ENCODE assay signal across 8 cellular contexts in the genomic region with DNA sequence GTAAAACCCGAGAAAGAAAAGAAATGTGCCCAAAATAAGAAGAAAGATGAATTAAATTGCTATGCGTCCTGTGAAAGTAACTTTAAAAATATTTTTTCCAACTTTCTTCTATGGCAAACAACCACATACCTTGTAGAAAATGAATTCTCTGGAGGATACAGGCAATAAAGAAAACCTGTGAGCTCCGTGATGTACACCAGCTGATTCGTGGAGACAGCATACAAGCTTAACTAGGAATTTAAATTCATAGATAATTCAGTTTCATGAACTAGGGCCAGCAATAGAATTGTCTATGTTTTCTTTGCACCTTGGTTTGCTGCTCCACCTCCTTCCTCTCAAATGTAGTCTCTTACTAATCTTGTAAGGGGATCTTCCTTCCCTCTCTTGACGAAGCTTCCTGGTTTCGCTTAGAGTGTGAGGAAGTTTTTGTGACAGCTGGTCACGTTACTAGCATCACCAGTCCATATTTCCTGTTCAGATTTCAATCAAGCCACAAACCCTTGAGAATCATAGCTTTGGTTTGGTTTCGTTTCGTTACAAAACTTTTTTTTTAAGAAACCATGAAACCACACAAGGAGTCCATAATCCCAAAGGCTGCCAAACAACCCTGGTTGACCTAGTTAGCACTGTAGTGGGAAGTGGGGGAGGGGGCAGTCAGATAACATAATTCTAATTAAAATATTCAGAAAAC. TPM values are rescaled to one million over a fixed set of nuclear protein-coding genes. Genes with fewer than 3 reads are reported as not detected.
DNase-seq lines count a peak whose midpoint lies in the region; ATAC-seq and TF ChIP-seq lines count a peak whose summit lies in the region.

No MANE protein-coding gene starts in this region.

- H3K9me3 Mint-ChIP-seq in activated naive CD4-positive, alpha-beta T cell treated with anti-CD3 and anti-CD28 coated beads, Interleukin-2, amount 50 U/mL, for 72 hours, result peaks cover 6% of the 10 kb centered on the region in 2 donors

- H2AK5ac ChIP-seq in mesendoderm (ENCODE audit: low read length), result no peak overlapping the region

- H2BK5ac ChIP-seq in mesendoderm (ENCODE audit: low read length), result peak overlapping the region; percentile 17

- H3K79me1 ChIP-seq in mesendoderm (ENCODE audit: low read length), result no peaks in the 10 kb centered on the region

- no peaks in the 10 kb centered on the region for H3K79me2 ChIP-seq in mesendoderm (ENCODE audit: control insufficient read depth, insufficient read depth, low read length)

- no peak overlapping the region for H3K27ac ChIP-seq in mesendoderm (ENCODE audit: low read depth, low read length)

- no peak overlapping the region for H3K23ac ChIP-seq in mesendoderm (ENCODE audit: low read length)

- WGBS in mesendoderm (ENCODE audit: extremely low coverage, insufficient coverage, low lambda C conversion rate), result no CpG with 5 or more reads among the region's 9 CpGs

- no peak overlapping the region for H3K18ac ChIP-seq in mesendoderm (ENCODE audit: low read length)

- no peaks in the 10 kb centered on the region for H3K27me3 ChIP-seq in mesendoderm (ENCODE audit: insufficient read depth, low read length, poor library complexity)

- H2BK120ac ChIP-seq in mesendoderm (ENCODE audit: low read depth, low read length), result no peak overlapping the region

- no peak overlapping the region for H3K4ac ChIP-seq in mesendoderm (ENCODE audit: low read depth, low read length)

- H3K27ac Mint-ChIP-seq in activated naive CD4-positive, alpha-beta T cell treated with anti-CD3 and anti-CD28 coated beads, Interleukin-2, amount 50 U/mL, for 72 hours, result no peak overlapping the region

- peak overlapping the region; percentile 37 for H3K56ac ChIP-seq in mesendoderm (ENCODE audit: low read length)

- in situ Hi-C loops in GM13976 (cut with MboI; ENCODE audit: low sequenced_read_pairs, unreplicated experiment), result no loop called here

- H3K4me2 ChIP-seq in mesendoderm (ENCODE audit: low read length), result no peak overlapping the region

- DNase-seq in AG09309 (ENCODE audit: low read depth), result peak; percentile 43
- peak; percentile 2 for DNase-seq in GM19238 (ENCODE audit: insufficient read length, low spot score)
- DNase-seq in MV-4-11 (lab: John Stamatoyannopoulos, UW), result peak; percentile 99
- DNase-seq in activated naive CD4-positive, alpha-beta T cell treated with anti-CD3 and anti-CD28 coated beads, Interleukin-2, amount 50 U/mL, for 72 hours (ENCODE audit: low spot score in 2 of 2), result peak in 1 of 2 donors; percentile 4
- peak; percentile 51 for DNase-seq in mesendoderm
- no peak for DNase-seq in GM13976 (ENCODE audit: low spot score)

- no peaks in the 10 kb centered on the region for H3K36me3 ChIP-seq in mesendoderm (ENCODE audit: control insufficient read depth, insufficient read depth, low read length)

- H3K4me1 ChIP-seq in mesendoderm (ENCODE audit: control insufficient read depth, low read depth, low read length), result peaks cover 4% of the 10 kb centered on the region

- no peaks in the 10 kb centered on the region for H3K36me3 Mint-ChIP-seq in activated naive CD4-positive, alpha-beta T cell treated with anti-CD3 and anti-CD28 coated beads, Interleukin-2, amount 50 U/mL, for 72 hours

- no peak overlapping the region for H3K9ac ChIP-seq in mesendoderm (ENCODE audit: low read length)

- H2BK15ac ChIP-seq in mesendoderm (replicated peaks; ENCODE audit: low read depth), result no peak overlapping the region

- H4K5ac ChIP-seq in mesendoderm (ENCODE audit: low read length), result no peak overlapping the region

- peak; percentile 86 to 94 for ATAC-seq in activated naive CD4-positive, alpha-beta T cell treated with anti-CD3 and anti-CD28 coated beads, Interleukin-2, amount 50 U/mL, for 72 hours
- ATAC-seq in HG03108 (IDR thresholded peaks at IDR 0.05; ENCODE audit: unreplicated experiment) (no peak), HG02970 (IDR thresholded peaks at IDR 0.05; ENCODE audit: low FRiP score, unreplicated experiment) (no peak)

- no peak overlapping the region for H4K8ac ChIP-seq in mesendoderm (ENCODE audit: low read depth, low read length)

- peak overlapping the region; percentile 44 for H3K4me3 ChIP-seq in AG09309 (ENCODE audit: control insufficient read depth, low read depth, low read length)
- no peak overlapping the region for H3K4me3 ChIP-seq in mesendoderm (ENCODE audit: low read length)

- TF ChIP-seq CTCF in AG09309 (IDR thresholded peaks at IDR 0.05; ENCODE audit: control insufficient read depth, insufficient read depth, low read depth, low read length, missing control alignments) (no peak), GM13976 (IDR thresholded peaks at IDR 0.05; ENCODE audit: borderline replicate concordance, control extremely low read depth, extremely low read depth, insufficient read depth, missing control alignments) (no peak)

RNA-seq across cellular contexts. Expression of a gene that starts 35.8 kb away (rescaled TPM):
- total RNA-seq in activated naive CD4-positive, alpha-beta T cell treated with anti-CD3 and anti-CD28 coated beads, Interleukin-2, amount 50 U/mL, for 72 hours, result under 1 TPM; 0.16 to 0.43 TPM
- polyA plus RNA-seq in mesendoderm (2013, experiment 1 of 2), result 0.42 TPM
- 0.45 TPM for polyA plus RNA-seq in mesendoderm (2013, experiment 2 of 2)

Comparison
In these comparisons a context has a peak if more than half of its experiments do, and no peak if none do; other contexts are left out.
1. ATAC-seq: peak in activated naive CD4-positive, alpha-beta T cell treated with anti-CD3 and anti-CD28 coated beads, Interleukin-2, amount 50 U/mL, for 72 hours (2 of 2); none in HG03108 (single experiment) and HG02970 (single experiment).